Comparison of ENCODE assay signal across 34 cellular contexts in the genomic region with DNA sequence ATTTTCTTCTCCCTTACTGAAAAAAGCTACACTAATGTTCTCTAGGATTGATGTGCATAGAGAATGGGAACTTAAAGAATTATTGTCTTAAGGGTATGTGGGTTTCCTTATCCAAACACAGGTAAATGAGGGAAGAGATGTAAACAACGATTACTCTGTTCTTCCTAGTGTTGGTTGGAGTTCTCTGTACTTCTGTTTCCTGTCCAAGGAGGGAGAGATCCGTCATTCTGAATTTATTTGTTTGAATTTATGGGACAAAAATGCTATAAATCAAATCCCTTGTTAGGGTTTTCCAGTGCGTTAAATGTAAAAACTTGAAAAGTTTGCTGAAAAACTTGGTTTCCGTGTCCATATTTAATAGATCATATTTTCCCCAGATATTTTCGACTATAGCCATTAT.
"Had no signal": no experiment of that assay in that cellular context is flagged by ENCODE, and none has a peak within 500 bp of the region (broad histone marks: within the 10 kb centered on the region; RNA-seq: fewer than 3 reads in every experiment).

No MANE protein-coding gene starts in this region.

- H3K27ac Mint-ChIP-seq: activated CD4-positive, alpha-beta memory T cell treated with anti-CD3 and anti-CD28 coated beads, Interleukin-2, amount 10 ng/mL, durations not matched to agents 7 days and 5 days; activated CD8-positive, alpha-beta memory T cell treated with anti-CD3 and anti-CD28 coated beads, Interleukin-2, amount 10 ng/mL, durations not matched to agents 7 days and 5 days; activated naive CD8-positive, alpha-beta T cell treated with anti-CD3 and anti-CD28 coated beads for 36 hours; activated T-cell treated with anti-CD3 and anti-CD28 coated beads, Interleukin-2, amount 50 U/mL, for 72 hours; activated T-helper 17 cell treated with anti-CD3 and anti-CD28 coated beads, Interleukin-2, amount 50 U/mL, for 72 hours had no signal

- H3K36me3 Mint-ChIP-seq: activated CD8-positive, alpha-beta memory T cell treated with anti-CD3 and anti-CD28 coated beads, Interleukin-2, amount 10 ng/mL, durations not matched to agents 7 days and 5 days; activated naive CD8-positive, alpha-beta T cell treated with anti-CD3 and anti-CD28 coated beads for 36 hours had no signal

- H3K4me2 ChIP-seq: PC-9 had no signal

- H3K4me3 ChIP-seq: cardiac muscle cell, PC-9 had no signal

- H3K4me1 Mint-ChIP-seq: activated naive CD8-positive, alpha-beta T cell treated with anti-CD3 and anti-CD28 coated beads for 36 hours; activated T-helper 17 cell treated with anti-CD3 and anti-CD28 coated beads, Interleukin-2, amount 50 U/mL, for 72 hours; central memory CD8-positive, alpha-beta T cell had no signal

- H3K27me3 ChIP-seq: brain microvascular endothelial cell, cardiac muscle cell had no signal

- H3K4me3 Mint-ChIP-seq: activated CD4-positive, alpha-beta memory T cell treated with anti-CD3 and anti-CD28 coated beads, Interleukin-2, amount 10 ng/mL, durations not matched to agents 7 days and 5 days; activated CD8-positive, alpha-beta memory T cell treated with anti-CD3 and anti-CD28 coated beads, Interleukin-2, amount 10 ng/mL, durations not matched to agents 7 days and 5 days; activated naive CD8-positive, alpha-beta T cell treated with anti-CD3 and anti-CD28 coated beads for 36 hours; activated T-cell treated with anti-CD3 and anti-CD28 coated beads, Interleukin-2, amount 50 U/mL, for 72 hours; activated T-helper 17 cell treated with anti-CD3 and anti-CD28 coated beads, Interleukin-2, amount 50 U/mL, for 72 hours; central memory CD8-positive, alpha-beta T cell had no signal

- H3K9me3 Mint-ChIP-seq: activated CD4-positive, alpha-beta memory T cell treated with anti-CD3 and anti-CD28 coated beads, Interleukin-2, amount 10 ng/mL, durations not matched to agents 7 days and 5 days; activated naive CD8-positive, alpha-beta T cell treated with anti-CD3 and anti-CD28 coated beads for 36 hours; activated T-cell treated with anti-CD3 and anti-CD28 coated beads, Interleukin-2, amount 50 U/mL, for 72 hours; activated T-helper 17 cell treated with anti-CD3 and anti-CD28 coated beads, Interleukin-2, amount 50 U/mL, for 72 hours; central memory CD8-positive, alpha-beta T cell had no signal

- H2AFZ ChIP-seq: PC-9 had no signal

- H3K36me3 ChIP-seq: cardiac muscle cell, WERI-Rb-1 had no signal

- H3K27ac ChIP-seq: brain microvascular endothelial cell, cardiac muscle cell, PC-9, WERI-Rb-1 had no signal

- DNase-seq: activated CD4-positive, alpha-beta memory T cell treated with anti-CD3 and anti-CD28 coated beads, Interleukin-2, amount 10 ng/mL, durations not matched to agents 7 days and 5 days; activated CD4-positive, alpha-beta T cell treated with anti-CD3 and anti-CD28 coated beads for 1 hour; activated CD4-positive, alpha-beta T cell treated with anti-CD3 and anti-CD28 coated beads for 48 hours; activated CD4-positive, CD25-positive, alpha-beta regulatory T cell; activated CD8-positive, alpha-beta memory T cell treated with anti-CD3 and anti-CD28 coated beads for 24 hours; activated CD8-positive, alpha-beta memory T cell treated with anti-CD3 and anti-CD28 coated beads, Interleukin-2, amount 10 ng/mL, durations not matched to agents 7 days and 5 days; activated effector memory CD4-positive, alpha-beta T cell treated with anti-CD3 and anti-CD28 coated beads, Interleukin-2, amount 50 U/mL, for 16 hours; activated naive CD4-positive, alpha-beta T cell; activated naive CD4-positive, alpha-beta T cell treated with anti-CD3 and anti-CD28 coated beads, Interleukin-2, amount 50 U/mL, for 16 hours; activated naive CD8-positive, alpha-beta T cell treated with anti-CD3 and anti-CD28 coated beads for 36 hours; activated T-cell treated with anti-CD3 and anti-CD28 coated beads, Interleukin-2, amount 50 U/mL, for 1 hour; activated T-cell treated with anti-CD3 and anti-CD28 coated beads, Interleukin-2, amount 50 U/mL, for 72 hours; amniotic stem cell; aorta; brain microvascular endothelial cell; Kasumi-1; NCI-H1092 treated with DMSO at 0.1 percent for 48 hours; NCI-H1417 treated with DMSO at 0.1 percent for 48 hours; NCI-H187 treated with DMSO at 0.1 percent for 48 hours; NCI-H2081; NCI-H2227 treated with DMSO at 0.1 percent for 48 hours; NCI-H446; NCI-H510A treated with DMSO at 0.1 percent for 48 hours; NCI-H526 treated with DMSO at 0.1 percent for 48 hours; PC-9; Right ventricle myocardium superior; SW 1271; T-helper 1 cell; T-helper 2 cell; T-helper 9 cell; WERI-Rb-1 had no signal
